1 cellular context compared by ENCODE assay signal in the genomic region with DNA sequence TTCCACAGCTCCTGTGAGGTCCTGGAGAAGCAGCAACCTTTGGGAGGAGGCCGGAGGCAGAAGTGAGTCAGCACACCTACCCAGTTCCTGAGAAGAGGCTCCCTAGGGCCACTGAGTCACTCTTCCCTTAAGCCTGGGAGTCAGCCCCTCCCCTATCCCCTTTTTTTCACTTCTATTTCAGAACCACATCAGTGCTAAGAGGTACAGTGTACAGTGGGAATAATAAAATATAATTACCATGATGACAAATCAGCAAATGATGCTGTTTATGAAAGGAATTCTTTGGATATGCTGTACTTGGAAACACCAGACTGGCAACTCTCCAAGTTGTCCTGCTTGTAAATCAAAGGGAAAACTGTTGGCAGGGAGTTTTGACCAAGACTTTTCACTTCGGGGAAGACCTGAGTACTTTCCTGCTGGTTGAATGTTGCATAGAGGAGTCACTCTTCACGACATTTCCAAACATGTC.
TF ChIP-seq lines count a peak whose summit lies in the region.

No MANE protein-coding gene starts in this region.

TF ChIP-seq in HCT116, 20 proteins besides CTCF, POLR2A, EP300 and RAD21 (continued from another document):
- TF ChIP-seq, protein P1, sequence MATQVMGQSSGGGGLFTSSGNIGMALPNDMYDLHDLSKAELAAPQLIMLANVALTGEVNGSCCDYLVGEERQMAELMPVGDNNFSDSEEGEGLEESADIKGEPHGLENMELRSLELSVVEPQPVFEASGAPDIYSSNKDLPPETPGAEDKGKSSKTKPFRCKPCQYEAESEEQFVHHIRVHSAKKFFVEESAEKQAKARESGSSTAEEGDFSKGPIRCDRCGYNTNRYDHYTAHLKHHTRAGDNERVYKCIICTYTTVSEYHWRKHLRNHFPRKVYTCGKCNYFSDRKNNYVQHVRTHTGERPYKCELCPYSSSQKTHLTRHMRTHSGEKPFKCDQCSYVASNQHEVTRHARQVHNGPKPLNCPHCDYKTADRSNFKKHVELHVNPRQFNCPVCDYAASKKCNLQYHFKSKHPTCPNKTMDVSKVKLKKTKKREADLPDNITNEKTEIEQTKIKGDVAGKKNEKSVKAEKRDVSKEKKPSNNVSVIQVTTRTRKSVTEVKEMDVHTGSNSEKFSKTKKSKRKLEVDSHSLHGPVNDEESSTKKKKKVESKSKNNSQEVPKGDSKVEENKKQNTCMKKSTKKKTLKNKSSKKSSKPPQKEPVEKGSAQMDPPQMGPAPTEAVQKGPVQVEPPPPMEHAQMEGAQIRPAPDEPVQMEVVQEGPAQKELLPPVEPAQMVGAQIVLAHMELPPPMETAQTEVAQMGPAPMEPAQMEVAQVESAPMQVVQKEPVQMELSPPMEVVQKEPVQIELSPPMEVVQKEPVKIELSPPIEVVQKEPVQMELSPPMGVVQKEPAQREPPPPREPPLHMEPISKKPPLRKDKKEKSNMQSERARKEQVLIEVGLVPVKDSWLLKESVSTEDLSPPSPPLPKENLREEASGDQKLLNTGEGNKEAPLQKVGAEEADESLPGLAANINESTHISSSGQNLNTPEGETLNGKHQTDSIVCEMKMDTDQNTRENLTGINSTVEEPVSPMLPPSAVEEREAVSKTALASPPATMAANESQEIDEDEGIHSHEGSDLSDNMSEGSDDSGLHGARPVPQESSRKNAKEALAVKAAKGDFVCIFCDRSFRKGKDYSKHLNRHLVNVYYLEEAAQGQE (IDR thresholded peaks at IDR 0.05; ENCODE audit: low read depth) = no peak
- peak; percentile 75; the same call in 1 of the 2 replicates for TF ChIP-seq SRF (IDR thresholded peaks at IDR 0.05; ENCODE audit: low read depth)
- peak; percentile 98 for TF ChIP-seq FOSL1 (IDR thresholded peaks at IDR 0.05; ENCODE audit: low read depth)
- TF ChIP-seq POLR2AphosphoS5 (IDR thresholded peaks at IDR 0.05; ENCODE audit: low read depth, low read length) = peak; percentile 71
- no peak; the same call in 1 of the 2 replicates for TF ChIP-seq ELF1 (IDR thresholded peaks at IDR 0.05; ENCODE audit: borderline replicate concordance, low read depth)
- TF ChIP-seq ZNF274 (IDR thresholded peaks at IDR 0.05; ENCODE audit: low read depth, low read length) = no peak
- TF ChIP-seq, protein P2, sequence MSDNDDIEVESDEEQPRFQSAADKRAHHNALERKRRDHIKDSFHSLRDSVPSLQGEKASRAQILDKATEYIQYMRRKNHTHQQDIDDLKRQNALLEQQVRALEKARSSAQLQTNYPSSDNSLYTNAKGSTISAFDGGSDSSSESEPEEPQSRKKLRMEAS (IDR thresholded peaks at IDR 0.05) = peak; percentile 36; the same call in 1 of the 2 replicates
- peak; percentile 87 for TF ChIP-seq SIN3A (IDR thresholded peaks at IDR 0.05; ENCODE audit: low read depth)
- TF ChIP-seq, protein P3, sequence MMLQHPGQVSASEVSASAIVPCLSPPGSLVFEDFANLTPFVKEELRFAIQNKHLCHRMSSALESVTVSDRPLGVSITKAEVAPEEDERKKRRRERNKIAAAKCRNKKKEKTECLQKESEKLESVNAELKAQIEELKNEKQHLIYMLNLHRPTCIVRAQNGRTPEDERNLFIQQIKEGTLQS (IDR thresholded peaks at IDR 0.05) = 0 out of 2 replicates have a peak, but pooled peaks have one; percentile 50
- TF ChIP-seq, protein P4, sequence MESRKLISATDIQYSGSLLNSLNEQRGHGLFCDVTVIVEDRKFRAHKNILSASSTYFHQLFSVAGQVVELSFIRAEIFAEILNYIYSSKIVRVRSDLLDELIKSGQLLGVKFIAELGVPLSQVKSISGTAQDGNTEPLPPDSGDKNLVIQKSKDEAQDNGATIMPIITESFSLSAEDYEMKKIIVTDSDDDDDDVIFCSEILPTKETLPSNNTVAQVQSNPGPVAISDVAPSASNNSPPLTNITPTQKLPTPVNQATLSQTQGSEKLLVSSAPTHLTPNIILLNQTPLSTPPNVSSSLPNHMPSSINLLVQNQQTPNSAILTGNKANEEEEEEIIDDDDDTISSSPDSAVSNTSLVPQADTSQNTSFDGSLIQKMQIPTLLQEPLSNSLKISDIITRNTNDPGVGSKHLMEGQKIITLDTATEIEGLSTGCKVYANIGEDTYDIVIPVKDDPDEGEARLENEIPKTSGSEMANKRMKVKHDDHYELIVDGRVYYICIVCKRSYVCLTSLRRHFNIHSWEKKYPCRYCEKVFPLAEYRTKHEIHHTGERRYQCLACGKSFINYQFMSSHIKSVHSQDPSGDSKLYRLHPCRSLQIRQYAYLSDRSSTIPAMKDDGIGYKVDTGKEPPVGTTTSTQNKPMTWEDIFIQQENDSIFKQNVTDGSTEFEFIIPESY (IDR thresholded peaks at IDR 0.05; ENCODE audit: extremely low read depth, insufficient replicate concordance, low read length) = no peak
- no peak for TF ChIP-seq YY1 (IDR thresholded peaks at IDR 0.05; ENCODE audit: extremely low read depth, insufficient replicate concordance, low read depth, low read length)
- peak; percentile 90 for TF ChIP-seq TCF7L2 (IDR thresholded peaks at IDR 0.05; ENCODE audit: borderline replicate concordance, extremely low read depth, insufficient read depth, insufficient read length)
- peak; percentile 96 for TF ChIP-seq SP1 (IDR thresholded peaks at IDR 0.05; ENCODE audit: low read depth)
- TF ChIP-seq JUND (IDR thresholded peaks at IDR 0.05) = peak; percentile 96
TF ChIP-seq in HCT116: peak in this region for 11.
